ENCODE assay signal across 16 cellular contexts in the genomic region with DNA sequence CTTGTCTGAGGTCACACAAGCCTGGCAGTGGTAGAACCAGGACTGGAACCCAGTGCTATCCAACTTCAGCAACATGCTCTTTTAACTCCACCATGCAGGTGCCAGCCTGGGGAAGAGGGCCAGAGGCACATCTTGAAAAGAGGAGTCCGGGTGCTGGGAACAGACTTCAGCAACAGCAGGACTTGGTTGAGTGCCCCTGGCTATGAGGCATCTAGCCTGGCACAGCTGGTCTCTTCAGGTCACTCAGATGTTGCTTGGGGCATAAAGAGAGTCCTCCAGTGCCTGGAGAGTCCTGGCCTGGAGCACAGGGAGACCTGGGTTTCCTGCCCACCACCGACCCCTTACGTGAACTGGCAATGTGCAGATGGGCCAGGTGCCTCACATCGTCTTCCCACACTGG. TPM values are rescaled to one million over a fixed set of nuclear protein-coding genes. Genes with fewer than 3 reads are reported as not detected.
"Had no signal": no experiment of that assay in that cellular context is flagged by ENCODE, and none has a peak within 500 bp of the region (broad histone marks: within the 10 kb centered on the region; RNA-seq: fewer than 3 reads in every experiment).

No MANE protein-coding gene starts in this region.

- DNase-seq: activated CD4-positive, alpha-beta T cell treated with anti-CD3 and anti-CD28 coated beads, Interleukin-2, amount 10 ng/mL, durations not matched to agents 24 days and 14 days; activated CD8-positive, alpha-beta memory T cell treated with anti-CD3 and anti-CD28 coated beads for 24 hours; activated naive CD4-positive, alpha-beta T cell treated with anti-CD3 and anti-CD28 coated beads, Interleukin-2, amount 50 U/mL, for 16 hours; brain microvascular endothelial cell; cerebellar nuclear complex; immature natural killer cell; naive thymus-derived CD8-positive, alpha-beta T cell; stimulated activated CD4-positive, alpha-beta T cell treated with anti-CD3 and anti-CD28 coated beads, Interleukin-15, amount 100 ng/mL, for 24 hours; stimulated activated CD4-positive, alpha-beta T cell treated with anti-CD3 and anti-CD28 coated beads, Interleukin-4, amount 100 ng/mL, for 4 hours; tibial artery had no signal

- ATAC-seq: naive thymus-derived CD8-positive, alpha-beta T cell; WTC11 had no signal

- H3K4me3 ChIP-seq: lung, ovary, tibial artery had no signal

- H3K27ac ChIP-seq: brain microvascular endothelial cell, ovary had no signal

- H3K27ac Mint-ChIP-seq: activated CD4-positive, alpha-beta T cell treated with anti-CD3 and anti-CD28 coated beads, Interleukin-2, amount 10 ng/mL, durations not matched to agents 24 days and 14 days; immature natural killer cell; T-helper 1 cell treated with Interleukin-12 subunit alpha and Interleukin-12 subunit beta and Interleukin-4 antibody, amounts not matched to agents 30 μg/mL and 1 μg/mL, for 36 hours; WTC11 had no signal

- H3K4me3 Mint-ChIP-seq: activated CD4-positive, alpha-beta T cell treated with anti-CD3 and anti-CD28 coated beads, Interleukin-2, amount 10 ng/mL, durations not matched to agents 24 days and 14 days; immature natural killer cell; naive thymus-derived CD8-positive, alpha-beta T cell; T-helper 1 cell treated with Interleukin-12 subunit alpha and Interleukin-12 subunit beta and Interleukin-4 antibody, amounts not matched to agents 30 μg/mL and 1 μg/mL, for 36 hours; WTC11 had no signal

- H3K9me3 Mint-ChIP-seq: activated CD4-positive, alpha-beta T cell treated with anti-CD3 and anti-CD28 coated beads, Interleukin-2, amount 10 ng/mL, durations not matched to agents 24 days and 14 days; naive thymus-derived CD8-positive, alpha-beta T cell; T-helper 1 cell treated with Interleukin-12 subunit alpha and Interleukin-12 subunit beta and Interleukin-4 antibody, amounts not matched to agents 30 μg/mL and 1 μg/mL, for 36 hours; WTC11 had no signal

- H3K27me3 ChIP-seq: brain microvascular endothelial cell, ovary had no signal

- H3K9me3 ChIP-seq: ovary, tibial artery had no signal

- H3K36me3 ChIP-seq: brain microvascular endothelial cell, ovary, tibial artery had no signal

- H3K36me3 Mint-ChIP-seq: immature natural killer cell; naive thymus-derived CD8-positive, alpha-beta T cell; WTC11 had no signal

- FAIRE-seq: endometrium had no signal

RNA-seq across cellular contexts. Expression of gene TBC1D10C, which starts 25.3 kb away (rescaled TPM):
- total RNA-seq: fibroblast of villous mesenchyme had no signal
